In the genomic region with DNA sequence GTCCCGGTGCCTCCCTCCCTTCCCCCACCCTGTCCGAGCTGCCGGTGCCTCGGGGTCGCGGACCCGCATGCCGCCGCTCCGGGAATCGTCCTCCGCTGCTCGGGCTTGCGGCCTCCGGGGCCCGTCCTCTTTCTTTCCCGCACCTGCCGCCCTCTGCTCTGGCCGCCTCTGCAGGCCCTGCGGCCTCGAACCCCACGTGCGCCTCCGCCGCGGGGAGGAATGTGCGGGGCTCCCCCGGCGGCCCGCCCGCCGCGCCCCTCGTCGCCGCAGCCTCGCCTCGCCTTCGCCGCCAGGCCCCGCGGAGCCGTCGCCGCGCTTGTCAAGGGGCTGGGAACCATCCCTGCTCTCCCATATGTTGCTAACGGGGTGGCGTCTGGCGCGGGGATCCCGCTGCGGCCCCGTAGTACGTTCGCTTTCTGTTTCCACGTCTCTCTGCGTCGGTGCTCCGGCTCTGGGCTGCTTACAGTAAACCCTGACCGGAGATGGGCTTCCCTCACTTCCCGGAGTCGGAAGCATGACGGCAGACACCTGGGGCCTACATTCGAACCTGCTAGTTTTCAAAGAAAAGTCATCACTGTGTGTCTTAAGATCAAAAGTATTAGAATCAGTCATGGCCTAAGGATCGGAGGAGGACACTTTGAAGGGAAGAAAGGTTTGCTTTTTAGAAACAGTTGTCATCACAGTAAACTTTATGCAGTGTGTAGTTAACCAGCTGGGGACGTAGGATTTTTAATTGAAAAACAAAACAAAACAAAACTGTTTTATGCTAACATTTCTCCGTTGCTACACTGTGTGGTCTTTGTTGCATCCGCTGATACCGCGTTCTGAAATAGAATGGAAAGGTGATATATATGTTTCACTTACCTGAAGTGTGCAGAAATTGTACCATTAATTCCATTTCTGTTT, we compare ENCODE assay signal across 8 cellular contexts.
A peak's percentile ranks its signal among the peaks of the same experiment; 100 is the strongest.
DNase-seq lines count a peak whose midpoint lies in the region; ATAC-seq and TF ChIP-seq lines count a peak whose summit lies in the region.

No MANE protein-coding gene starts in this region.

- no peak for TF ChIP-seq CTCF in Panc1 (IDR thresholded peaks at IDR 0.05)
- no peak for TF ChIP-seq CTCF in fibroblast of villous mesenchyme (IDR thresholded peaks at IDR 0.05; ENCODE audit: insufficient read depth, low read depth, low read length)

- CTCF ChIA-PET in CD8-positive, alpha-beta memory T cell (lab: Charles Lee), result interaction anchor here (1.5 kb wide), 1 partner anchor 69 kb away, joined by 6 read pairs; the partner anchor contains the start of gene SLC35A3
- CTCF ChIA-PET in Panc1 (lab: Charles Lee), result no interaction called here

- peak overlapping the region; percentile 64 for H2AFZ ChIP-seq in neuron (ENCODE audit: low read depth, low read length)

- peak; percentile 58 to 85 (median 79) for DNase-seq in CD8-positive, alpha-beta memory T cell
- DNase-seq in Panc1 (ENCODE audit: low read depth, low spot score) (no peak), fibroblast of villous mesenchyme (ENCODE audit: low read depth) (peak; percentile 87)
- DNase-seq in activated effector memory CD4-positive, alpha-beta T cell treated with Interleukin-2 at 50 U/mL for 16 hours, result peak; percentile 61

- H3K27ac Mint-ChIP-seq in CD8-positive, alpha-beta memory T cell, result peak overlapping the region; percentile 96 to 100 (median 99)

- no peaks in the 10 kb centered on the region for H3K36me3 ChIP-seq in CD8-positive, alpha-beta memory T cell (ENCODE audit: insufficient read depth, low read length)
- peaks cover 6% of the 10 kb centered on the region; the same call in 1 of the 2 replicates for H3K36me3 ChIP-seq in Panc1 (ENCODE audit: control insufficient read depth, insufficient read depth, low read length)
- no peaks in the 10 kb centered on the region for H3K36me3 ChIP-seq in neuron (ENCODE audit: insufficient read depth, low read length)
- no peaks in the 10 kb centered on the region for H3K36me3 ChIP-seq in subcutaneous abdominal adipose tissue (ENCODE audit: control insufficient read depth in 5 of 5, insufficient read depth in 5 of 5, low read length in 5 of 5)

- no peaks in the 10 kb centered on the region for H3K9me3 ChIP-seq in CD8-positive, alpha-beta memory T cell (ENCODE audit: low read length)
- H3K9me3 ChIP-seq in Panc1 (ENCODE audit: control insufficient read depth, insufficient read depth, low read depth, low read length) (no peaks in the 10 kb centered on the region), neuron (ENCODE audit: low read length) (no peaks in the 10 kb centered on the region), subcutaneous abdominal adipose tissue (ENCODE audit: control insufficient read depth in 5 of 5, low read length in 5 of 5) (no peaks in the 10 kb centered on the region)

- H3K27me3 Mint-ChIP-seq in CD8-positive, alpha-beta memory T cell, result peaks cover 0 to 3% of the 10 kb centered on the region in 2 donors

- BruUV-seq in Panc1 (replicated peaks; lab: Mats Ljungman, UMichigan), result no TSS peak

- intact Hi-C loops in Panc1 (cut with micrococcal nuclease; ENCODE audit: unreplicated experiment), result loop anchor here (10.0 kb wide), 1 partner anchor 234 kb away; no protein-coding TSS in a partner anchor

- peaks cover 0 to 19% (median 1%) of the 10 kb centered on the region in 3 donors for H3K36me3 Mint-ChIP-seq in CD8-positive, alpha-beta memory T cell

- H3K9me3 Mint-ChIP-seq in CD8-positive, alpha-beta memory T cell, result peaks cover 0 to 2% (median 0%) of the 10 kb centered on the region in 5 donors

- no peaks in the 10 kb centered on the region for H3K27me3 ChIP-seq in CD8-positive, alpha-beta memory T cell (ENCODE audit: insufficient read depth, low read length, poor library complexity, severe bottlenecking)
- no peaks in the 10 kb centered on the region for H3K27me3 ChIP-seq in Panc1 (ENCODE audit: control insufficient read depth, insufficient read depth, low read length)
- H3K27me3 ChIP-seq in neuron (ENCODE audit: insufficient read depth, low read length), result no peaks in the 10 kb centered on the region
- no peaks in the 10 kb centered on the region for H3K27me3 ChIP-seq in subcutaneous abdominal adipose tissue (ENCODE audit: control insufficient read depth in 5 of 5, insufficient read depth in 4 of 5, low read length in 5 of 5)

- peaks cover 57 to 81% (median 73%) of the 10 kb centered on the region in 3 donors for H3K4me1 Mint-ChIP-seq in CD8-positive, alpha-beta memory T cell

- peak overlapping the region; percentile 98 for H3K27ac ChIP-seq in CD8-positive, alpha-beta memory T cell (ENCODE audit: low read depth, low read length)
- peak overlapping the region; percentile 92 for H3K27ac ChIP-seq in Panc1 (ENCODE audit: low read length)
- H3K27ac ChIP-seq in subcutaneous abdominal adipose tissue (ENCODE audit: low read depth, low read length), result peak overlapping the region; percentile 84

- H3K4me1 ChIP-seq in CD8-positive, alpha-beta memory T cell (ENCODE audit: insufficient read depth, low read length), result peaks cover 49% of the 10 kb centered on the region
- peaks cover 4% of the 10 kb centered on the region; the same call in 1 of the 2 replicates for H3K4me1 ChIP-seq in Panc1 (ENCODE audit: control insufficient read depth, insufficient read depth, low read length)
- H3K4me1 ChIP-seq in neuron (ENCODE audit: insufficient read depth, low read length), result peaks cover 21% of the 10 kb centered on the region
- H3K4me1 ChIP-seq in subcutaneous abdominal adipose tissue (ENCODE audit: control insufficient read depth in 5 of 5, insufficient read depth in 5 of 5, low read length in 5 of 5), result peaks cover 0 to 31% (median 22%) of the 10 kb centered on the region in 5 donors

- peak overlapping the region; percentile 94 to 99 (median 97) for H3K4me3 Mint-ChIP-seq in CD8-positive, alpha-beta memory T cell

- POLR2A ChIA-PET in CD8-positive, alpha-beta memory T cell (lab: Charles Lee), result interaction anchor here (0.5 to 2.5 kb wide), 5 partner anchors 69 to 1198 kb away, joined by 3 to 17 read pairs (median 5); partner anchors contain the start of genes SASS6, SLC35A3 and TRMT13
- POLR2A ChIA-PET in Panc1 (lab: Charles Lee), result no interaction called here

- ATAC-seq in GM19395 (IDR thresholded peaks at IDR 0.05; ENCODE audit: unreplicated experiment) (peak; percentile 65), HG03521 (IDR thresholded peaks at IDR 0.05; ENCODE audit: unreplicated experiment) (peak; percentile 27), Panc1 (peak; percentile 74)

- H3K4me3 ChIP-seq in CD8-positive, alpha-beta memory T cell (ENCODE audit: low read length), result peak overlapping the region; percentile 79
- H3K4me3 ChIP-seq in Panc1 (ENCODE audit: low read depth in 2 of 2, low read length in 2 of 2) (peak overlapping the region; percentile 61 to 65), fibroblast of villous mesenchyme (ENCODE audit: low read depth, low read length) (peak overlapping the region; percentile 96), neuron (ENCODE audit: low read length) (peak overlapping the region; percentile 96), subcutaneous abdominal adipose tissue (ENCODE audit: low read depth in 1 of 5, low read length in 5 of 5) (peak overlapping the region; percentile 89 to 99 (median 95))

- peak overlapping the region; percentile 89 to 99 (median 98) for H3K9ac ChIP-seq in subcutaneous abdominal adipose tissue (ENCODE audit: low read length in 5 of 5)

- in situ Hi-C loops in Panc1 (cut with HindIII; ENCODE audit: low pct_unique_long_range_greater_than_20kb, low sequenced_read_pairs), result no loop called here
